Comparison of ENCODE assay signal across 8 cellular contexts in the genomic region with DNA sequence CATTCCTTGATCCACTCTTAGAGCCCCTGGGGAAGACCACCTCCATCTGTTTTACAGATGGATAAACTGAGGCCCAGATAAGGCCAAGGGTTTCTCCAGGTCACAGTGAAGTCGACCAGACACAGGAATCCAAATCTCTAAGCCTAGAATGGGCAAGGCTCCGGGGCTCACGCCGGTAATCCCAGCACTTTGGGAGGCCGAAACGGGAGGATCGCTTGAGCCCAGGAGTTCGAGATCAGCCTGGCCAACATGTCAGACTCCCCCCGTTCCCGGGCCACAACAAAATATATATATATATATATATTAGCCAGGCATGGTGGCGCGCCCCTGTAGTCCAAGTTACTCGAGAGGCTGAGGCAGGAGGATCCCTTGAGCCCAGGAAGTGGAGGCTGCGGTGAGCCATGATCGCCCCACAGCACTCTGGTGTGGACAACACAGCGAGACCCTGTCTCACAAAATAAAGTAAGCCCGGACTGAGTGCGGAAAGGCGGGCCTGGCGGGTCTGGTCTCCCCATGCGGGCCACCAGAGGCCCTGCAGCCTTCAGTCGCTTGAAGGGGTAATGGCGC. TPM values are rescaled to one million over a fixed set of nuclear protein-coding genes. Genes with fewer than 3 reads are reported as not detected.
DNase-seq lines count a peak whose midpoint lies in the region; ATAC-seq and TF ChIP-seq lines count a peak whose summit lies in the region.

No MANE protein-coding gene starts in this region.

- H3K4me3 ChIP-seq in CD4-positive, CD25-positive, alpha-beta regulatory T cell (ENCODE audit: low read depth, low read length): no peak overlapping the region
- H3K4me3 ChIP-seq in OCI-LY3 (ENCODE audit: low read length): peak overlapping the region; percentile 67
- H3K4me3 ChIP-seq in dorsolateral prefrontal cortex: peak overlapping the region in 58 of 59 donors; percentile 13 to 100 (median 94)
- H3K4me3 ChIP-seq in neutrophil (ENCODE audit: low read depth in 1 of 2, low read length in 1 of 2): peak overlapping the region; percentile 84 to 86

- H3K36me3 ChIP-seq in CD4-positive, CD25-positive, alpha-beta regulatory T cell (ENCODE audit: control insufficient read depth, insufficient read depth, low read length): peaks cover 62% of the 10 kb centered on the region
- H3K36me3 ChIP-seq in OCI-LY3 (replicated peaks; ENCODE audit: low read depth, low read length) (peaks cover 40% of the 10 kb centered on the region), neutrophil (peaks cover 26% of the 10 kb centered on the region)

- H3K27me3 Mint-ChIP-seq in CD4-positive, CD25-positive, alpha-beta regulatory T cell: no peaks in the 10 kb centered on the region

- peaks cover 42% of the 10 kb centered on the region for H3K79me2 ChIP-seq in OCI-LY3 (ENCODE audit: low read length)

- peaks cover 35% of the 10 kb centered on the region for H3K36me3 Mint-ChIP-seq in CD4-positive, CD25-positive, alpha-beta regulatory T cell

- peaks cover 34% of the 10 kb centered on the region for H4K20me1 ChIP-seq in OCI-LY3 (ENCODE audit: insufficient read depth, low read length)

- ATAC-seq in CD4-positive, CD25-positive, alpha-beta regulatory T cell (ENCODE audit: low read depth in 2 of 2): no peak
- ATAC-seq in GM21526 (IDR thresholded peaks at IDR 0.05; ENCODE audit: low FRiP score, unreplicated experiment) (no peak), GM21717 (IDR thresholded peaks at IDR 0.05; ENCODE audit: unreplicated experiment) (no peak)

- peaks cover 0 to 2% (median 0%) of the 10 kb centered on the region in 7 donors for H3K9me3 Mint-ChIP-seq in CD4-positive, CD25-positive, alpha-beta regulatory T cell

- DNase-seq in CD4-positive, CD25-positive, alpha-beta regulatory T cell: no peak
- DNase-seq in dorsolateral prefrontal cortex: peak in 1 of 10 donors; percentile 9
- DNase-seq in NCI-H510A treated with DMSO at 0.1 percent for 48 hours (lab: John Stamatoyannopoulos, UW): no peak
- DNase-seq in NCI-H2107 (lab: John Stamatoyannopoulos, UW): no peak

- TF ChIP-seq CTCF in OCI-LY3 (IDR thresholded peaks at IDR 0.05; ENCODE audit: low read depth, low read length): no peak
- TF ChIP-seq CTCF in dorsolateral prefrontal cortex (IDR thresholded peaks at IDR 0.05 in 54 of 56, conservative IDR thresholded peaks at IDR 0.05 in 2 of 56; ENCODE audit: low read depth in 1 of 56, partially characterized antibody in 56 of 56): no peak
- no peak for TF ChIP-seq CTCF in neutrophil (IDR thresholded peaks at IDR 0.05)

- no peaks in the 10 kb centered on the region for H3K27me3 ChIP-seq in CD4-positive, CD25-positive, alpha-beta regulatory T cell (ENCODE audit: control insufficient read depth, insufficient read depth, low read length)
- H3K27me3 ChIP-seq in OCI-LY3 (ENCODE audit: low read depth, low read length) (no peaks in the 10 kb centered on the region), dorsolateral prefrontal cortex (no peaks in the 10 kb centered on the region), neutrophil (no peaks in the 10 kb centered on the region)

- intact Hi-C loops in dorsolateral prefrontal cortex (cut with DNase I): loop anchor here (1.0 to 10.0 kb wide), 6 partner anchors 9 to 388 kb away; partner anchors contain the start of genes ALDH16A1 (in 2 of the 2), AKT1S1 (in 1 of the 2), PIH1D1 (in 1 of the 2) and RPS11 (in 1 of the 2)

- H3K9ac ChIP-seq in OCI-LY3 (ENCODE audit: low read length): peak overlapping the region; percentile 42; the same call in 1 of the 2 replicates

- peak overlapping the region; percentile 97 to 98 (median 98) for H3K27ac Mint-ChIP-seq in CD4-positive, CD25-positive, alpha-beta regulatory T cell

- peaks cover 0 to 60% (median 29%) of the 10 kb centered on the region in 4 donors for H3K4me1 Mint-ChIP-seq in CD4-positive, CD25-positive, alpha-beta regulatory T cell

- H3K4me3 Mint-ChIP-seq in CD4-positive, CD25-positive, alpha-beta regulatory T cell: peak overlapping the region; percentile 93 to 98 (median 98)

- H3K4me2 ChIP-seq in OCI-LY3 (ENCODE audit: low read length): peak overlapping the region; percentile 57

- peaks cover 38% of the 10 kb centered on the region for H3K4me1 ChIP-seq in CD4-positive, CD25-positive, alpha-beta regulatory T cell (ENCODE audit: control insufficient read depth, insufficient read depth, low read length, poor library complexity, severe bottlenecking)
- peaks cover 18% of the 10 kb centered on the region for H3K4me1 ChIP-seq in OCI-LY3 (ENCODE audit: low read length)
- peaks cover 21 to 24% of the 10 kb centered on the region in 2 experiments for H3K4me1 ChIP-seq in neutrophil (ENCODE audit: control insufficient read depth in 1 of 2, insufficient read depth in 1 of 2, low read depth in 1 of 2, low read length in 1 of 2)

- H2AFZ ChIP-seq in OCI-LY3 (ENCODE audit: low read depth, low read length): no peak overlapping the region

- peak overlapping the region; percentile 79 for H3K27ac ChIP-seq in CD4-positive, CD25-positive, alpha-beta regulatory T cell (ENCODE audit: insufficient read depth, low read length, poor library complexity, severe bottlenecking)
- H3K27ac ChIP-seq in OCI-LY3 (ENCODE audit: low read length) (no peak overlapping the region), dorsolateral prefrontal cortex (peak overlapping the region; percentile 21 to 99 (median 95)), neutrophil (peak overlapping the region; percentile 83)

- H3K9me3 ChIP-seq in CD4-positive, CD25-positive, alpha-beta regulatory T cell (ENCODE audit: control insufficient read depth in 2 of 2, low read length in 2 of 2): no peaks in the 10 kb centered on the region
- H3K9me3 ChIP-seq in OCI-LY3 (ENCODE audit: insufficient read depth, low read length) (no peaks in the 10 kb centered on the region), neutrophil (no peaks in the 10 kb centered on the region)

RNA-seq across cellular contexts. Expression of gene RPL13A, which starts 0.6 kb away (rescaled TPM):
- 3,622 TPM for total RNA-seq in CD4-positive, CD25-positive, alpha-beta regulatory T cell
- polyA plus RNA-seq in CD4-positive, CD25-positive, alpha-beta regulatory T cell: 1,000 to 10,000 TPM; 1,768 to 2,996 (median 2,546) TPM
- total RNA-seq in dorsolateral prefrontal cortex: 1,000 to 10,000 TPM in 7 of 120 experiments, 100 to 1,000 TPM in 113; 564 to 1,173 (median 771) TPM

RNA-seq across cellular contexts. Expression of gene RPS11, which starts 9.4 kb away (rescaled TPM):
- 2,000 TPM for total RNA-seq in CD4-positive, CD25-positive, alpha-beta regulatory T cell
- 1,000 to 10,000 TPM; 1,810 to 2,513 (median 2,330) TPM for polyA plus RNA-seq in CD4-positive, CD25-positive, alpha-beta regulatory T cell
- 100 to 1,000 TPM; 410 to 765 (median 576) TPM for total RNA-seq in dorsolateral prefrontal cortex

RNA-seq across cellular contexts. Expression of gene FLT3LG, which starts 12.8 kb away (rescaled TPM):
- total RNA-seq in CD4-positive, CD25-positive, alpha-beta regulatory T cell: 250 TPM
- 100 to 1,000 TPM; 103 to 154 (median 112) TPM for polyA plus RNA-seq in CD4-positive, CD25-positive, alpha-beta regulatory T cell
- total RNA-seq in dorsolateral prefrontal cortex: 10 to 100 TPM in 2 of 120 experiments, 1 to 10 TPM in 118; 1.7 to 11.9 (median 4.6) TPM

RNA-seq across cellular contexts. Expression of gene FCGRT, which starts 25.7 kb away (rescaled TPM):
- 23.3 TPM for total RNA-seq in CD4-positive, CD25-positive, alpha-beta regulatory T cell
- 10 to 100 TPM; 43.0 to 63.0 (median 49.8) TPM for polyA plus RNA-seq in CD4-positive, CD25-positive, alpha-beta regulatory T cell
- 100 to 1,000 TPM in 1 of 120 experiments, 10 to 100 TPM in 119; 22.6 to 101 (median 43.4) TPM for total RNA-seq in dorsolateral prefrontal cortex

RNA-seq across cellular contexts. Expression of gene ALDH16A1, which starts 33.8 kb away (rescaled TPM):
- total RNA-seq in CD4-positive, CD25-positive, alpha-beta regulatory T cell: 41.0 TPM
- 10 to 100 TPM; 32.7 to 47.1 (median 42.3) TPM for polyA plus RNA-seq in CD4-positive, CD25-positive, alpha-beta regulatory T cell
- 10 to 100 TPM in 43 of 120 experiments, 1 to 10 TPM in 77; 3.7 to 20.5 (median 9.1) TPM for total RNA-seq in dorsolateral prefrontal cortex

Comparison
In these comparisons a context has a peak if more than half of its experiments do, and no peak if none do; other contexts are left out.
1. RNA of gene FLT3LG, which starts 12.8 kb away (total RNA-seq): 250 TPM in CD4-positive, CD25-positive, alpha-beta regulatory T cell (single experiment); 1.7 to 11.9 TPM in dorsolateral prefrontal cortex; every median in the first group is over 10 times any median in the second.